8 cellular contexts compared by ENCODE assay signal in genomic region chr9:75071530-75072122, GRCh38. TPM values are rescaled to one million over a fixed set of nuclear protein-coding genes. Genes with fewer than 3 reads are reported as not detected.
DNase-seq lines count a peak whose midpoint lies in the region; ATAC-seq and TF ChIP-seq lines count a peak whose summit lies in the region.

No MANE protein-coding gene starts in this region.

- H3K4me3 ChIP-seq in right atrium auricular region = no peak overlapping the region

- no peaks in the 10 kb centered on the region for H3K4me1 ChIP-seq in right atrium auricular region

- H3K4me1 Mint-ChIP-seq in activated CD8-positive, alpha-beta T cell treated with anti-CD3 and anti-CD28 coated beads, Interleukin-2, amount 10 ng/mL, durations not matched to agents 7 days and 5 days (ENCODE audit: low read depth) = peaks cover 14% of the 10 kb centered on the region

- no peaks in the 10 kb centered on the region for H3K9me3 ChIP-seq in right atrium auricular region

- no peak for TF ChIP-seq CTCF in right atrium auricular region (IDR thresholded peaks at IDR 0.05)

- POLR2A ChIA-PET in activated CD8-positive, alpha-beta T cell treated with anti-CD3 and anti-CD28 coated beads, Interleukin-2, amount 10 ng/mL, durations not matched to agents 7 days and 5 days (lab: Charles Lee) = no interaction called here

- ATAC-seq in GM18519 (IDR thresholded peaks at IDR 0.05; ENCODE audit: low FRiP score, unreplicated experiment) = peak; percentile 76
- peak; percentile 78 for ATAC-seq in HG03280 (IDR thresholded peaks at IDR 0.05; ENCODE audit: unreplicated experiment)
- ATAC-seq in activated CD8-positive, alpha-beta T cell treated with anti-CD3 and anti-CD28 coated beads, Interleukin-2, amount 10 ng/mL, durations not matched to agents 7 days and 5 days = peak; percentile 81

- no peaks in the 10 kb centered on the region for H3K9me3 Mint-ChIP-seq in activated CD8-positive, alpha-beta T cell treated with anti-CD3 and anti-CD28 coated beads, Interleukin-2, amount 10 ng/mL, durations not matched to agents 7 days and 5 days (ENCODE audit: insufficient read depth)

- H3K36me3 Mint-ChIP-seq in activated CD8-positive, alpha-beta T cell treated with anti-CD3 and anti-CD28 coated beads, Interleukin-2, amount 10 ng/mL, durations not matched to agents 7 days and 5 days (ENCODE audit: low read depth) = peaks cover 12% of the 10 kb centered on the region

- H3K27me3 Mint-ChIP-seq in activated CD8-positive, alpha-beta T cell treated with anti-CD3 and anti-CD28 coated beads, Interleukin-2, amount 10 ng/mL, durations not matched to agents 7 days and 5 days (ENCODE audit: low read depth) = no peaks in the 10 kb centered on the region

- peak; percentile 61 for DNase-seq in activated CD8-positive, alpha-beta T cell treated with anti-CD3 and anti-CD28 coated beads, Interleukin-2, amount 10 ng/mL, durations not matched to agents 7 days and 5 days
- DNase-seq in kidney tubule cell (ENCODE audit: low spot score) (peak; percentile 75), foreskin melanocyte (no peak), hepatic stellate cell (ENCODE audit: low spot score) (no peak), SKM-1 treated with dmso at 0.1 percent for 144 hours (lab: John Stamatoyannopoulos, UW; ENCODE audit: unreplicated experiment) (no peak), right atrium auricular region (ENCODE audit: low spot score) (no peak)

- H3K4me3 Mint-ChIP-seq in activated CD8-positive, alpha-beta T cell treated with anti-CD3 and anti-CD28 coated beads, Interleukin-2, amount 10 ng/mL, durations not matched to agents 7 days and 5 days = no peak overlapping the region

- peaks cover 9% of the 10 kb centered on the region for H3K36me3 ChIP-seq in right atrium auricular region

- peak overlapping the region; percentile 75 for H3K27ac Mint-ChIP-seq in activated CD8-positive, alpha-beta T cell treated with anti-CD3 and anti-CD28 coated beads, Interleukin-2, amount 10 ng/mL, durations not matched to agents 7 days and 5 days

- CTCF ChIA-PET in activated CD8-positive, alpha-beta T cell treated with anti-CD3 and anti-CD28 coated beads, Interleukin-2, amount 10 ng/mL, durations not matched to agents 7 days and 5 days (lab: Charles Lee) = interaction anchor here (0.9 to 2.5 kb wide), 6 partner anchors 22 to 298 kb away, joined by 3 to 9 read pairs (median 4); partner anchors contain the start of genes C9orf40 and CARNMT1

- H3K27me3 ChIP-seq in right atrium auricular region = no peaks in the 10 kb centered on the region

- no peak overlapping the region for H3K27ac ChIP-seq in right atrium auricular region

RNA-seq across cellular contexts. Expression of gene NMRK1, which starts 16.3 kb away (rescaled TPM):
- 10 to 100 TPM; 26.9 to 28.2 TPM for total RNA-seq in activated CD8-positive, alpha-beta T cell treated with anti-CD3 and anti-CD28 coated beads, Interleukin-2, amount 10 ng/mL, durations not matched to agents 7 days and 5 days
- 1 to 10 TPM; 5.5 to 9.6 TPM for total RNA-seq in right atrium auricular region

RNA-seq across cellular contexts. Expression of gene OSTF1, which starts 16.7 kb away (rescaled TPM):
- 100 to 1,000 TPM; 126 to 132 TPM for total RNA-seq in activated CD8-positive, alpha-beta T cell treated with anti-CD3 and anti-CD28 coated beads, Interleukin-2, amount 10 ng/mL, durations not matched to agents 7 days and 5 days
- 10 to 100 TPM; 14.5 to 17.7 TPM for total RNA-seq in right atrium auricular region

RNA-seq across cellular contexts. Expression of gene CARNMT1, which starts 43.5 kb away (rescaled TPM):
- 10 to 100 TPM; 30.9 to 34.0 TPM for total RNA-seq in activated CD8-positive, alpha-beta T cell treated with anti-CD3 and anti-CD28 coated beads, Interleukin-2, amount 10 ng/mL, durations not matched to agents 7 days and 5 days
- total RNA-seq in right atrium auricular region = 10 to 100 TPM; 13.7 to 14.0 TPM

Comparison
In these comparisons a context has a peak if more than half of its experiments do, and no peak if none do; other contexts are left out.
1. DNase-seq: peak in activated CD8-positive, alpha-beta T cell treated with anti-CD3 and anti-CD28 coated beads, Interleukin-2, amount 10 ng/mL, durations not matched to agents 7 days and 5 days (single experiment) and kidney tubule cell (single experiment); none in foreskin melanocyte (single experiment), hepatic stellate cell (single experiment), SKM-1 treated with dmso at 0.1 percent for 144 hours (single experiment) and right atrium auricular region (single experiment).
2. RNA of gene OSTF1, which starts 16.7 kb away (total RNA-seq): 126 to 132 TPM in activated CD8-positive, alpha-beta T cell treated with anti-CD3 and anti-CD28 coated beads, Interleukin-2, amount 10 ng/mL, durations not matched to agents 7 days and 5 days; 14.5 to 17.7 TPM in right atrium auricular region; every median in the first group is over 4 times any median in the second.
3. Peak in every context shown above with its lines, with median percentiles within 50 percentile points of each other: ATAC-seq.